15 cellular contexts compared by ENCODE assay signal in the genomic region with DNA sequence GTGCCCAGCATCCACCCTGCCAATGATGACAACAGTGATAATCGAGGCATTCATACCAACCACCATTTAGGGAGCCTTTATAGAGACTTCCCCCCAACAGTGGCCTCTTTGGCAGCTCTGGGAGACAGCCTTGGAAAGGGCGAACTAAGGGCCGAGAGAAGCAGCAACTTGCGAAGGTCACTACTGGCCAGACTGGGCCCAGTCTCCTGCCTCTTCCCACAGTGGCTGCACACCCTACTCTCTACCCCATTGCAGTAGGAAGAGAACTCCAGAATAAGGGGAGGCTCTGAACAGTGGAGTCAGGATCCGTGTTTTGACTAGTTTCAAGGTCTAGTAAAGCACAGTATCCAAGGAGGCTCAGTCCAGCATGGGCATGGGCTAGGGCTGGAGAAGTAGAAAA. TPM values are rescaled to one million over a fixed set of nuclear protein-coding genes. Genes with fewer than 3 reads are reported as not detected.
A peak's percentile ranks its signal among the peaks of the same experiment; 100 is the strongest.
DNase-seq lines count a peak whose midpoint lies in the region; ATAC-seq, FAIRE-seq and TF ChIP-seq lines count a peak whose summit lies in the region.
"Had no signal": no experiment of that assay in that cellular context is flagged by ENCODE, and none has a peak within 500 bp of the region (broad histone marks: within the 10 kb centered on the region; RNA-seq: fewer than 3 reads in every experiment).

No MANE protein-coding gene starts in this region.

- TF ChIP-seq EP300 in H1 (IDR thresholded peaks at IDR 0.05; ENCODE audit: borderline replicate concordance in 1 of 2, low read depth in 2 of 2, low read length in 2 of 2) = no peak

- ATAC-seq in HG03095 (IDR thresholded peaks at IDR 0.05; ENCODE audit: unreplicated experiment) (no peak), HG02970 (IDR thresholded peaks at IDR 0.05; ENCODE audit: low FRiP score, unreplicated experiment) (no peak)
- ATAC-seq in naive thymus-derived CD8-positive, alpha-beta T cell = no peak

- no peak overlapping the region for H3K23ac ChIP-seq in H1 (ENCODE audit: insufficient read length)

- TF ChIP-seq POLR2A in H1 (IDR thresholded peaks at IDR 0.05; ENCODE audit: control extremely low read depth in 1 of 2, low read depth in 2 of 2, low read length in 2 of 2) = no peak
- TF ChIP-seq POLR2A in prostate gland (IDR thresholded peaks at IDR 0.05) = no peak

- H4K8ac ChIP-seq in H1 (ENCODE audit: extremely low read depth, insufficient read depth, low read length) = no peak overlapping the region

- no peak overlapping the region for H3K4me2 ChIP-seq in H1 (ENCODE audit: insufficient read depth in 1 of 2, low read depth in 2 of 2, low read length in 2 of 2)

- H3K4me1 Mint-ChIP-seq in naive thymus-derived CD8-positive, alpha-beta T cell = peaks cover 12 to 36% (median 30%) of the 10 kb centered on the region in 4 donors

- H3K56ac ChIP-seq in H1 (replicated peaks; ENCODE audit: insufficient read length, low read depth, low read length) = no peak overlapping the region

- peaks cover 34 to 89% (median 72%) of the 10 kb centered on the region in 5 donors for H3K27me3 Mint-ChIP-seq in naive thymus-derived CD8-positive, alpha-beta T cell

- peak; percentile 10 for DNase-seq in GM10266 (ENCODE audit: extremely low spot score)
- DNase-seq in H1 (ENCODE audit: low read depth in 1 of 2, low spot score in 2 of 2) = peak in 1 of 2 experiments; percentile 34
- peak; percentile 23 for DNase-seq in islet precursor cell
- no peak for DNase-seq in prostate gland (ENCODE audit: low spot score)
- DNase-seq in naive thymus-derived CD8-positive, alpha-beta T cell = no peak
- DNase-seq: BE2C; CD8-positive, alpha-beta memory T cell; DMS79; GOT3 had no signal

- H3K4me1 ChIP-seq in H1 (replicated peaks in 1 of 4; ENCODE audit: control insufficient read depth in 3 of 4, insufficient read depth in 4 of 4, low read length in 3 of 4) = peaks cover 5 to 58% (median 42%) of the 10 kb centered on the region in 4 experiments
- peaks cover 5% of the 10 kb centered on the region for H3K4me1 ChIP-seq in prostate gland (replicated peaks)
- H3K4me1 ChIP-seq: BE2C, HAP-1 had no signal

- H3K4me3 Mint-ChIP-seq in naive thymus-derived CD8-positive, alpha-beta T cell = no peak overlapping the region
- H3K4me3 Mint-ChIP-seq: CD8-positive, alpha-beta memory T cell had no signal

- no peaks in the 10 kb centered on the region for H3K36me3 Mint-ChIP-seq in naive thymus-derived CD8-positive, alpha-beta T cell
- H3K36me3 Mint-ChIP-seq: CD8-positive, alpha-beta memory T cell had no signal

- TF ChIP-seq CTCF in GM10266 (IDR thresholded peaks at IDR 0.05; ENCODE audit: control insufficient read depth, insufficient read depth, low read depth, missing control alignments) (no peak), H1 (IDR thresholded peaks at IDR 0.05; ENCODE audit: control extremely low read depth in 1 of 3, insufficient read depth in 1 of 3, low read depth in 1 of 3, low read length in 3 of 3) (no peak), prostate gland (IDR thresholded peaks at IDR 0.05) (no peak)

- 87% methylated on average over 5 of the region's 5 CpGs; no CpG with 5 or more reads in 1 of the 2 experiments for WGBS in H1 (ENCODE audit: extremely low coverage in 1 of 2, insufficient coverage in 1 of 2, insufficient read length in 1 of 2, insufficient replicate concordance in 2 of 2, low coverage in 1 of 2, low lambda C conversion rate in 2 of 2, missing lambda C conversion rate in 1 of 2), 2 experiments
- WGBS in prostate gland = 76% methylated on average over 5 of the region's 5 CpGs

- peak overlapping the region; percentile 2; the same call in 1 of the 2 replicates for H2BK12ac ChIP-seq in H1 (ENCODE audit: low read depth, low read length)

- H4K20me1 ChIP-seq in H1 (replicated peaks in 1 of 2; ENCODE audit: control insufficient read depth in 1 of 2, insufficient read depth in 2 of 2, low read length in 2 of 2) = peaks cover 20 to 38% of the 10 kb centered on the region in 2 experiments

- no peak overlapping the region for H3K4me3 ChIP-seq in H1 (ENCODE audit: extremely low read depth in 1 of 4, insufficient read depth in 2 of 4, low read depth in 3 of 4, low read length in 4 of 4)
- no peak overlapping the region for H3K4me3 ChIP-seq in prostate gland
- H3K4me3 ChIP-seq: HAP-1 had no signal

- no peak overlapping the region for H2AFZ ChIP-seq in H1 (ENCODE audit: low read length)

- H3K27me3 ChIP-seq in H1 (replicated peaks in 1 of 4; ENCODE audit: control insufficient read depth in 3 of 4, extremely low read depth in 1 of 4, insufficient read depth in 3 of 4, low read length in 3 of 4) (peaks cover 92 to 100% (median 99%) of the 10 kb centered on the region in 4 experiments), prostate gland (replicated peaks; ENCODE audit: insufficient read depth) (peaks cover 39% of the 10 kb centered on the region)

- H3K27ac ChIP-seq in H1 (ENCODE audit: low read depth, low read length) (no peak overlapping the region), prostate gland (no peak overlapping the region)

- intact Hi-C loops in prostate gland (cut with DNase I) = no loop called here

- no peaks in the 10 kb centered on the region for H3K79me2 ChIP-seq in H1 (ENCODE audit: control insufficient read depth in 1 of 2, insufficient read depth in 2 of 2, low read length in 2 of 2)

- POLR2A ChIA-PET in H1 (lab: Charles Lee; ENCODE audit: partially characterized antibody) = no interaction called here
- POLR2A ChIA-PET in naive thymus-derived CD8-positive, alpha-beta T cell (lab: Charles Lee) = no interaction called here

- H3K4ac ChIP-seq in H1 (replicated peaks; ENCODE audit: insufficient read length, low read depth, low read length) = no peak overlapping the region

- H2BK20ac ChIP-seq in H1 (ENCODE audit: low read length) = no peak overlapping the region

- H2BK5ac ChIP-seq in H1 (ENCODE audit: low read depth, low read length) = no peak overlapping the region

- H2AK5ac ChIP-seq in H1 (ENCODE audit: low read depth, low read length) = no peak overlapping the region

- no peak overlapping the region for H2BK120ac ChIP-seq in H1 (replicated peaks; ENCODE audit: low read depth, low read length)

- H3K79me1 ChIP-seq in H1 (ENCODE audit: low read depth, low read length) = no peaks in the 10 kb centered on the region

- H3K36me3 ChIP-seq in H1 (ENCODE audit: control insufficient read depth in 2 of 4, insufficient read depth in 4 of 4, low read length in 3 of 4) (peaks cover 0 to 2% (median 0%) of the 10 kb centered on the region in 4 experiments; a peak in 1 of 8 replicates), prostate gland (no peaks in the 10 kb centered on the region)
- H3K36me3 ChIP-seq: BE2C, HAP-1 had no signal

- H3K27ac Mint-ChIP-seq in naive thymus-derived CD8-positive, alpha-beta T cell = no peak overlapping the region
- H3K27ac Mint-ChIP-seq: CD8-positive, alpha-beta memory T cell had no signal

- no peak overlapping the region for H3K14ac ChIP-seq in H1 (ENCODE audit: insufficient read length)

- FAIRE-seq in H1 (lab: Jason Lieb, UNC) = no peak
- FAIRE-seq: A204.1, GM12891, HTR-8/SVneo had no signal

- H4K5ac ChIP-seq in H1 (ENCODE audit: insufficient read length, low read depth, low read length) = no peak overlapping the region

- H3K9me3 ChIP-seq in H1 (ENCODE audit: insufficient read depth in 2 of 2, low read depth in 1 of 2, low read length in 1 of 2) (no peaks in the 10 kb centered on the region), prostate gland (no peaks in the 10 kb centered on the region)
- H3K9me3 ChIP-seq: HAP-1 had no signal

- no peak overlapping the region for H3K9ac ChIP-seq in H1 (replicated peaks in 1 of 4; ENCODE audit: extremely low read depth in 1 of 4, low read depth in 3 of 4, low read length in 3 of 4)

- peaks cover 26% of the 10 kb centered on the region; the same call in 1 of the 2 replicates for H3K23me2 ChIP-seq in H1 (ENCODE audit: low read depth, low read length)

- no peak overlapping the region for H3K18ac ChIP-seq in H1 (ENCODE audit: extremely low read depth, low read length)

- CTCF ChIA-PET in H1 (lab: Charles Lee; ENCODE audit: partially characterized antibody) = interaction anchor here (0.8 to 4.6 kb wide), 11 partner anchors 9 to 127 kb away, joined by 3 to 26 read pairs (median 4); a partner anchor contains a TSS

- no peak for TF ChIP-seq RAD21 in H1 (IDR thresholded peaks at IDR 0.05 in 1 of 2, conservative IDR thresholded peaks at IDR 0.05 in 1 of 2; ENCODE audit: low read depth in 2 of 2, low read length in 2 of 2)

- no peak overlapping the region for H4K91ac ChIP-seq in H1 (replicated peaks; ENCODE audit: insufficient read length, low read length)

- H2BK15ac ChIP-seq in H1 (ENCODE audit: low read length) = no peak overlapping the region

- H3K9me3 Mint-ChIP-seq in naive thymus-derived CD8-positive, alpha-beta T cell = peaks cover 0 to under 1% (median 0%) of the 10 kb centered on the region in 9 donors
- H3K9me3 Mint-ChIP-seq: CD8-positive, alpha-beta memory T cell had no signal

RNA-seq across cellular contexts. Expression of a gene that starts 5.3 kb away (rescaled TPM):
- 1.2 and 1.9 TPM in 2 replicates for total RNA-seq in H1 (2021; fragmentation: NEBNext Ultra II Directional; extraction: Animal tissue kit (Norgen Biotek cat#: 25700))
- polyA plus RNA-seq in H1 (2011; rRNA removed) = 0.92 and 1.0 TPM in 2 replicates
- polyA plus RNA-seq in H1 (2011; cell fraction: cytosol; rRNA removed) = 0.96 TPM
- 1.3 TPM for polyA plus RNA-seq in H1 (2011; cell fraction: nucleus; rRNA removed)
- 0.47 to 1.5 TPM (median 0.91 TPM) in 4 replicates for polyA plus RNA-seq in H1 (2012, experiment 1 of 2)
- 0.52 TPM for polyA plus RNA-seq in H1 (2012, experiment 2 of 2)
- 1.3 TPM for polyA plus RNA-seq in H1 (2013, experiment 1 of 2)
- 1.4 TPM for polyA plus RNA-seq in H1 (2013, experiment 2 of 2)
- polyA minus RNA-seq in H1 (2011; rRNA and poly(A)+ RNA removed) = 0.63 and 0.88 TPM in 2 replicates
- polyA minus RNA-seq in H1 (2011; cell fraction: cytosol; rRNA and poly(A)+ RNA removed) = 0.44 TPM
- polyA minus RNA-seq in H1 (2011; cell fraction: nucleus; rRNA and poly(A)+ RNA removed) = 1.4 TPM
- 1 to 10 TPM; 2.7 to 7.3 TPM for total RNA-seq in prostate gland
- under 1 TPM in 1 of 2 experiments, not detected in 1; 0.60 TPM for total RNA-seq in naive thymus-derived CD8-positive, alpha-beta T cell
- polyA plus RNA-seq in naive thymus-derived CD8-positive, alpha-beta T cell = under 1 TPM in 1 of 3 donors, not detected in 2; 0.07 TPM
- total RNA-seq: CD8-positive, alpha-beta memory T cell had no signal
- polyA plus RNA-seq: CD8-positive, alpha-beta memory T cell had no signal

RNA-seq across cellular contexts. Expression of a gene that starts 41.2 kb away (rescaled TPM):
- total RNA-seq in H1 (2021; fragmentation: NEBNext Ultra II Directional; extraction: Animal tissue kit (Norgen Biotek cat#: 25700)) = 14.3 and 15.0 TPM in 2 replicates
- polyA plus RNA-seq in H1 (2011; rRNA removed) = 2.4 and 5.9 TPM in 2 replicates
- 8.2 TPM for polyA plus RNA-seq in H1 (2011; cell fraction: cytosol; rRNA removed)
- 2.8 TPM for polyA plus RNA-seq in H1 (2011; cell fraction: nucleus; rRNA removed)
- 9.9 to 17.1 TPM (median 12.0 TPM) in 4 replicates for polyA plus RNA-seq in H1 (2012, experiment 1 of 2)
- polyA plus RNA-seq in H1 (2012, experiment 2 of 2) = 1.6 TPM
- polyA plus RNA-seq in H1 (2013, experiment 1 of 2) = 7.6 TPM
- 8.4 TPM for polyA plus RNA-seq in H1 (2013, experiment 2 of 2)
- 10.6 and 12.3 TPM in 2 replicates for polyA minus RNA-seq in H1 (2011; rRNA and poly(A)+ RNA removed)
- 4.3 TPM for polyA minus RNA-seq in H1 (2011; cell fraction: cytosol; rRNA and poly(A)+ RNA removed)
- polyA minus RNA-seq in H1 (2011; cell fraction: nucleus; rRNA and poly(A)+ RNA removed) = 4.4 TPM
- 10 to 100 TPM in 1 of 2 donors, 1 to 10 TPM in 1; 8.8 to 20.3 TPM for total RNA-seq in prostate gland
- total RNA-seq in naive thymus-derived CD8-positive, alpha-beta T cell = 10 to 100 TPM; 15.1 to 15.9 TPM
- 10 to 100 TPM; 16.5 to 19.8 (median 17.5) TPM for polyA plus RNA-seq in naive thymus-derived CD8-positive, alpha-beta T cell

RNA-seq across cellular contexts. Expression of a gene that starts 41.2 kb away (rescaled TPM):
- total RNA-seq in H1 (2021; fragmentation: NEBNext Ultra II Directional; extraction: Animal tissue kit (Norgen Biotek cat#: 25700)) = 42.2 and 47.8 TPM in 2 replicates
- polyA plus RNA-seq in H1 (2011; rRNA removed) = 16.7 and 29.4 TPM in 2 replicates
- 34.9 TPM for polyA plus RNA-seq in H1 (2011; cell fraction: cytosol; rRNA removed)
- polyA plus RNA-seq in H1 (2011; cell fraction: nucleus; rRNA removed) = 35.9 TPM
- polyA plus RNA-seq in H1 (2012, experiment 1 of 2) = 33.0 to 43.0 TPM (median 39.6 TPM) in 4 replicates
- polyA plus RNA-seq in H1 (2012, experiment 2 of 2) = 8.0 TPM
- polyA plus RNA-seq in H1 (2013, experiment 1 of 2) = 41.6 TPM
- polyA plus RNA-seq in H1 (2013, experiment 2 of 2) = 37.7 TPM
- polyA minus RNA-seq in H1 (2011; rRNA and poly(A)+ RNA removed) = 52.5 and 65.8 TPM in 2 replicates
- 20.6 TPM for polyA minus RNA-seq in H1 (2011; cell fraction: cytosol; rRNA and poly(A)+ RNA removed)
- 51.0 TPM for polyA minus RNA-seq in H1 (2011; cell fraction: nucleus; rRNA and poly(A)+ RNA removed)
- 10 to 100 TPM; 21.1 to 35.4 TPM for total RNA-seq in prostate gland
- 10 to 100 TPM; 36.3 to 40.9 TPM for total RNA-seq in naive thymus-derived CD8-positive, alpha-beta T cell
- 10 to 100 TPM; 17.0 to 25.4 (median 21.4) TPM for polyA plus RNA-seq in naive thymus-derived CD8-positive, alpha-beta T cell

Comparison
In these comparisons a context has a peak if more than half of its experiments do, and no peak if none do; other contexts are left out.
1. DNase-seq: peak in GM10266 (single experiment) and islet precursor cell (single experiment); none in prostate gland (single experiment) and naive thymus-derived CD8-positive, alpha-beta T cell (0 of 10).